In the genomic region with DNA sequence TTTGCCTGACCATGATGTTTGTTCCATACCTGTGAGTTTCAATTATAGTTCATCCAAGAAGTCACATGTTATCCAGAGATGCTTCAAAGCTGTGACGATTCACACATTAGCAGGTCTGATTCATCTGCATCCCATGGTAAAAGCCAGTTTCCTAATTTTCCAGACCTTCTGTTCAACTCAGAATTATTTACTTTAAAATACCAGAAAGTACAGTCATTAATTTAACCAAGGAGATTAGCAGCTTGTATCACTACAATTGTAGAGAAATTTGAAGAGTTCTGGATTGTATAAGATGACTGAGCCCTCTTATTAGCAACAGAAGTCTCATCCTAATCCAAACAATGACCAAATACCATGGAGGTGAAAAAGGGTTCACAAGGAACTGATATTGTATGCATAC, we compare ENCODE assay signal across 18 cellular contexts.
A peak's percentile ranks its signal among the peaks of the same experiment; 100 is the strongest.
DNase-seq lines count a peak whose midpoint lies in the region; ATAC-seq and TF ChIP-seq lines count a peak whose summit lies in the region.
"Had no signal": no experiment of that assay in that cellular context is flagged by ENCODE, and none has a peak within 500 bp of the region (broad histone marks: within the 10 kb centered on the region; RNA-seq: fewer than 3 reads in every experiment).

No MANE protein-coding gene starts in this region.

- no peak overlapping the region for H3K27ac Mint-ChIP-seq in CD4-positive, alpha-beta T cell
- H3K27ac Mint-ChIP-seq in mesothelial cell of epicardium: no peak overlapping the region
- no peak overlapping the region for H3K27ac Mint-ChIP-seq in activated T-cell treated with anti-CD3 and anti-CD28 coated beads, Interleukin-2, amount 50 U/mL, for 24 hours
- H3K27ac Mint-ChIP-seq: activated naive CD8-positive, alpha-beta T cell treated with anti-CD3 and anti-CD28 coated beads, Interleukin-2, amount 10 ng/mL, durations not matched to agents 7 days and 5 days; T-helper 1 cell treated with Interleukin-12 subunit alpha and Interleukin-12 subunit beta and Interleukin-4 antibody, amounts not matched to agents 30 μg/mL and 1 μg/mL, for 36 hours had no signal

- DNase-seq in AG09309 (ENCODE audit: low read depth): peak; percentile 84
- DNase-seq in M059J (ENCODE audit: low read depth): peak; percentile 93
- peak; percentile 70 for DNase-seq in cardiac fibroblast (ENCODE audit: low read depth in 2 of 2)
- DNase-seq in left lung: no peak
- no peak for DNase-seq in CD4-positive, alpha-beta T cell
- DNase-seq in mesothelial cell of epicardium (ENCODE audit: low spot score in 2 of 2, unreplicated experiment in 2 of 2): no peak
- no peak for DNase-seq in activated T-cell treated with anti-CD3 and anti-CD28 coated beads, Interleukin-2, amount 50 U/mL, for 24 hours
- DNase-seq: activated CD4-positive, alpha-beta T cell treated with anti-CD3 and anti-CD28 coated beads for 1 hour; activated naive CD8-positive, alpha-beta T cell treated with anti-CD3 and anti-CD28 coated beads, Interleukin-2, amount 10 ng/mL, durations not matched to agents 7 days and 5 days; activated T-cell treated with anti-CD3 and anti-CD28 coated beads, Interleukin-2, amount 50 U/mL, for 4 hours; DMS 273 treated with DMSO at 0.1 percent for 48 hours; NCI-H2081; NCI-H748 treated with DMSO at 0.1 percent for 48 hours; RPMI8226; stomach had no signal

- no peaks in the 10 kb centered on the region for H3K4me1 Mint-ChIP-seq in CD4-positive, alpha-beta T cell (ENCODE audit: low read depth)
- H3K4me1 Mint-ChIP-seq in mesothelial cell of epicardium: peaks cover 25% of the 10 kb centered on the region
- H3K4me1 Mint-ChIP-seq in activated T-cell treated with anti-CD3 and anti-CD28 coated beads, Interleukin-2, amount 50 U/mL, for 24 hours (ENCODE audit: low read depth): peaks cover 3% of the 10 kb centered on the region
- H3K4me1 Mint-ChIP-seq: activated naive CD8-positive, alpha-beta T cell treated with anti-CD3 and anti-CD28 coated beads, Interleukin-2, amount 10 ng/mL, durations not matched to agents 7 days and 5 days had no signal

- H3K9me3 Mint-ChIP-seq in CD4-positive, alpha-beta T cell: no peaks in the 10 kb centered on the region
- no peaks in the 10 kb centered on the region for H3K9me3 Mint-ChIP-seq in mesothelial cell of epicardium
- no peaks in the 10 kb centered on the region for H3K9me3 Mint-ChIP-seq in activated T-cell treated with anti-CD3 and anti-CD28 coated beads, Interleukin-2, amount 50 U/mL, for 24 hours
- H3K9me3 Mint-ChIP-seq: activated naive CD8-positive, alpha-beta T cell treated with anti-CD3 and anti-CD28 coated beads, Interleukin-2, amount 10 ng/mL, durations not matched to agents 7 days and 5 days; activated T-cell treated with anti-CD3 and anti-CD28 coated beads, Interleukin-2, amount 50 U/mL, for 4 hours; T-helper 1 cell treated with Interleukin-12 subunit alpha and Interleukin-12 subunit beta and Interleukin-4 antibody, amounts not matched to agents 30 μg/mL and 1 μg/mL, for 36 hours had no signal

- POLR2A ChIA-PET in CD4-positive, alpha-beta T cell (lab: Charles Lee): no interaction called here

- H3K36me3 ChIP-seq in left lung: no peaks in the 10 kb centered on the region
- H3K36me3 ChIP-seq: stomach had no signal

- intact Hi-C loops in left lung (cut with DNase I): no loop called here
- intact Hi-C loops in CD4-positive, alpha-beta T cell (cut with DNase I, micrococcal nuclease): no loop called here

- TF ChIP-seq CTCF in AG09309 (IDR thresholded peaks at IDR 0.05; ENCODE audit: control insufficient read depth, insufficient read depth, low read depth, low read length, missing control alignments) (no peak), cardiac fibroblast (IDR thresholded peaks at IDR 0.05; ENCODE audit: low read depth, low read length) (no peak), left lung (IDR thresholded peaks at IDR 0.05) (no peak), mesothelial cell of epicardium (IDR thresholded peaks at IDR 0.05; ENCODE audit: unreplicated experiment) (no peak)
- TF ChIP-seq CTCF in CD4-positive, alpha-beta T cell (IDR thresholded peaks at IDR 0.05): no peak

- H3K4me3 Mint-ChIP-seq in CD4-positive, alpha-beta T cell: no peak overlapping the region
- no peak overlapping the region for H3K4me3 Mint-ChIP-seq in mesothelial cell of epicardium
- no peak overlapping the region for H3K4me3 Mint-ChIP-seq in activated T-cell treated with anti-CD3 and anti-CD28 coated beads, Interleukin-2, amount 50 U/mL, for 24 hours
- H3K4me3 Mint-ChIP-seq: activated naive CD8-positive, alpha-beta T cell treated with anti-CD3 and anti-CD28 coated beads, Interleukin-2, amount 10 ng/mL, durations not matched to agents 7 days and 5 days; activated T-cell treated with anti-CD3 and anti-CD28 coated beads, Interleukin-2, amount 50 U/mL, for 4 hours; T-helper 1 cell treated with Interleukin-12 subunit alpha and Interleukin-12 subunit beta and Interleukin-4 antibody, amounts not matched to agents 30 μg/mL and 1 μg/mL, for 36 hours had no signal

- H3K27me3 Mint-ChIP-seq in CD4-positive, alpha-beta T cell: peaks cover 8% of the 10 kb centered on the region
- no peaks in the 10 kb centered on the region for H3K27me3 Mint-ChIP-seq in mesothelial cell of epicardium (ENCODE audit: low read depth)
- peaks cover 13% of the 10 kb centered on the region for H3K27me3 Mint-ChIP-seq in activated T-cell treated with anti-CD3 and anti-CD28 coated beads, Interleukin-2, amount 50 U/mL, for 24 hours

- H3K9me3 ChIP-seq in left lung: no peaks in the 10 kb centered on the region
- H3K9me3 ChIP-seq in CD4-positive, alpha-beta T cell (ENCODE audit: control insufficient read depth, low read length): no peaks in the 10 kb centered on the region
- H3K9me3 ChIP-seq: stomach had no signal

- no peak overlapping the region for H3K27ac ChIP-seq in left lung
- H3K27ac ChIP-seq in CD4-positive, alpha-beta T cell (ENCODE audit: low read depth, low read length): no peak overlapping the region
- H3K27ac ChIP-seq: parathyroid adenoma had no signal

- no peaks in the 10 kb centered on the region for H3K36me3 Mint-ChIP-seq in CD4-positive, alpha-beta T cell (ENCODE audit: low read depth)
- H3K36me3 Mint-ChIP-seq in mesothelial cell of epicardium: no peaks in the 10 kb centered on the region
- H3K36me3 Mint-ChIP-seq in activated T-cell treated with anti-CD3 and anti-CD28 coated beads, Interleukin-2, amount 50 U/mL, for 24 hours (ENCODE audit: low read depth): no peaks in the 10 kb centered on the region
- H3K36me3 Mint-ChIP-seq: activated naive CD8-positive, alpha-beta T cell treated with anti-CD3 and anti-CD28 coated beads, Interleukin-2, amount 10 ng/mL, durations not matched to agents 7 days and 5 days had no signal

- no peaks in the 10 kb centered on the region for H3K4me1 ChIP-seq in left lung
- H3K4me1 ChIP-seq: parathyroid adenoma, stomach had no signal

- CTCF ChIA-PET in CD4-positive, alpha-beta T cell (lab: Charles Lee): interaction anchor here (0.9 kb wide), 1 partner anchor 11 kb away, joined by 3 read pairs; no protein-coding TSS in a partner anchor

- peak; percentile 26 for ATAC-seq in left lung
- no peak for ATAC-seq in CD4-positive, alpha-beta T cell (ENCODE audit: poor library complexity)
- ATAC-seq in HG03432 (IDR thresholded peaks at IDR 0.05; ENCODE audit: unreplicated experiment): no peak
- ATAC-seq: activated T-cell treated with anti-CD3 and anti-CD28 coated beads, Interleukin-2, amount 50 U/mL, for 4 hours had no signal

- H3K27me3 ChIP-seq in left lung: no peaks in the 10 kb centered on the region
- peaks cover 6% of the 10 kb centered on the region for H3K27me3 ChIP-seq in CD4-positive, alpha-beta T cell (ENCODE audit: control insufficient read depth, insufficient read depth, low read length)
- H3K27me3 ChIP-seq: stomach had no signal

- H3K4me3 ChIP-seq in AG09309 (ENCODE audit: control insufficient read depth, low read depth, low read length) (no peak overlapping the region), cardiac fibroblast (replicated peaks in 1 of 2; ENCODE audit: low read depth in 2 of 2, low read length in 2 of 2) (no peak overlapping the region), left lung (no peak overlapping the region)
- H3K4me3 ChIP-seq: stomach had no signal

Comparison
In these comparisons a context has a peak if more than half of its experiments do, and no peak if none do; other contexts are left out.
1. DNase-seq: peak in AG09309 (single experiment), M059J (single experiment) and cardiac fibroblast (2 of 2); none in left lung (0 of 2), CD4-positive, alpha-beta T cell (0 of 10), mesothelial cell of epicardium (0 of 2) and activated T-cell treated with anti-CD3 and anti-CD28 coated beads, Interleukin-2, amount 50 U/mL, for 24 hours (single experiment).